ENCODE assay signal across 1 cellular context in the genomic region with DNA sequence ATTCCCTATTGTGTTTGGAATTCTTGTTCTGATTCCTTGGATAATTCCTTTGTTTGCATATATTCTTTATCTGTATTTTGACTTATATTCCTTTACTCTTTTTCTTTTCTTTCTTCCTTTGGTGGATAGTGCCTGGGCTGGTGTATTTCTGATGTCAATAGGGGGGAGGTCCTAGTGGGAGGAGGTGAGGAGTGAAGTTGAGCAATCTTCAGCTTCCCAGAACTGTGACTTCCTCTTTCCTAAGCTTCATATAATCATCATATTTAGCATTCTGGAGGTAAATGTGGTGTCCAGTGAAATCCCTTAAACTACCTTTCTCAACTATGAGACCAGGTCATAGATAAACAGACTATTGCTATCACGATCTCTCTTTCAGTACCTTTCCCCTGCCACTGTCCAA.
TF ChIP-seq lines count a peak whose summit lies in the region.

No MANE protein-coding gene starts in this region.

TF ChIP-seq in K562, 482 proteins besides CTCF, POLR2A, EP300 and RAD21 (continued from another document):
- TF ChIP-seq, protein P1, sequence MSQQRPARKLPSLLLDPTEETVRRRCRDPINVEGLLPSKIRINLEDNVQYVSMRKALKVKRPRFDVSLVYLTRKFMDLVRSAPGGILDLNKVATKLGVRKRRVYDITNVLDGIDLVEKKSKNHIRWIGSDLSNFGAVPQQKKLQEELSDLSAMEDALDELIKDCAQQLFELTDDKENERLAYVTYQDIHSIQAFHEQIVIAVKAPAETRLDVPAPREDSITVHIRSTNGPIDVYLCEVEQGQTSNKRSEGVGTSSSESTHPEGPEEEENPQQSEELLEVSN (IDR thresholded peaks at IDR 0.05; ENCODE audit: borderline replicate concordance in 1 of 2, extremely low read depth in 1 of 2, insufficient read depth in 1 of 2, insufficient read length in 1 of 2, low read depth in 1 of 2, low read length in 1 of 2, poor library complexity in 1 of 2, severe bottlenecking in 1 of 2): no peak
- TF ChIP-seq, protein P2, sequence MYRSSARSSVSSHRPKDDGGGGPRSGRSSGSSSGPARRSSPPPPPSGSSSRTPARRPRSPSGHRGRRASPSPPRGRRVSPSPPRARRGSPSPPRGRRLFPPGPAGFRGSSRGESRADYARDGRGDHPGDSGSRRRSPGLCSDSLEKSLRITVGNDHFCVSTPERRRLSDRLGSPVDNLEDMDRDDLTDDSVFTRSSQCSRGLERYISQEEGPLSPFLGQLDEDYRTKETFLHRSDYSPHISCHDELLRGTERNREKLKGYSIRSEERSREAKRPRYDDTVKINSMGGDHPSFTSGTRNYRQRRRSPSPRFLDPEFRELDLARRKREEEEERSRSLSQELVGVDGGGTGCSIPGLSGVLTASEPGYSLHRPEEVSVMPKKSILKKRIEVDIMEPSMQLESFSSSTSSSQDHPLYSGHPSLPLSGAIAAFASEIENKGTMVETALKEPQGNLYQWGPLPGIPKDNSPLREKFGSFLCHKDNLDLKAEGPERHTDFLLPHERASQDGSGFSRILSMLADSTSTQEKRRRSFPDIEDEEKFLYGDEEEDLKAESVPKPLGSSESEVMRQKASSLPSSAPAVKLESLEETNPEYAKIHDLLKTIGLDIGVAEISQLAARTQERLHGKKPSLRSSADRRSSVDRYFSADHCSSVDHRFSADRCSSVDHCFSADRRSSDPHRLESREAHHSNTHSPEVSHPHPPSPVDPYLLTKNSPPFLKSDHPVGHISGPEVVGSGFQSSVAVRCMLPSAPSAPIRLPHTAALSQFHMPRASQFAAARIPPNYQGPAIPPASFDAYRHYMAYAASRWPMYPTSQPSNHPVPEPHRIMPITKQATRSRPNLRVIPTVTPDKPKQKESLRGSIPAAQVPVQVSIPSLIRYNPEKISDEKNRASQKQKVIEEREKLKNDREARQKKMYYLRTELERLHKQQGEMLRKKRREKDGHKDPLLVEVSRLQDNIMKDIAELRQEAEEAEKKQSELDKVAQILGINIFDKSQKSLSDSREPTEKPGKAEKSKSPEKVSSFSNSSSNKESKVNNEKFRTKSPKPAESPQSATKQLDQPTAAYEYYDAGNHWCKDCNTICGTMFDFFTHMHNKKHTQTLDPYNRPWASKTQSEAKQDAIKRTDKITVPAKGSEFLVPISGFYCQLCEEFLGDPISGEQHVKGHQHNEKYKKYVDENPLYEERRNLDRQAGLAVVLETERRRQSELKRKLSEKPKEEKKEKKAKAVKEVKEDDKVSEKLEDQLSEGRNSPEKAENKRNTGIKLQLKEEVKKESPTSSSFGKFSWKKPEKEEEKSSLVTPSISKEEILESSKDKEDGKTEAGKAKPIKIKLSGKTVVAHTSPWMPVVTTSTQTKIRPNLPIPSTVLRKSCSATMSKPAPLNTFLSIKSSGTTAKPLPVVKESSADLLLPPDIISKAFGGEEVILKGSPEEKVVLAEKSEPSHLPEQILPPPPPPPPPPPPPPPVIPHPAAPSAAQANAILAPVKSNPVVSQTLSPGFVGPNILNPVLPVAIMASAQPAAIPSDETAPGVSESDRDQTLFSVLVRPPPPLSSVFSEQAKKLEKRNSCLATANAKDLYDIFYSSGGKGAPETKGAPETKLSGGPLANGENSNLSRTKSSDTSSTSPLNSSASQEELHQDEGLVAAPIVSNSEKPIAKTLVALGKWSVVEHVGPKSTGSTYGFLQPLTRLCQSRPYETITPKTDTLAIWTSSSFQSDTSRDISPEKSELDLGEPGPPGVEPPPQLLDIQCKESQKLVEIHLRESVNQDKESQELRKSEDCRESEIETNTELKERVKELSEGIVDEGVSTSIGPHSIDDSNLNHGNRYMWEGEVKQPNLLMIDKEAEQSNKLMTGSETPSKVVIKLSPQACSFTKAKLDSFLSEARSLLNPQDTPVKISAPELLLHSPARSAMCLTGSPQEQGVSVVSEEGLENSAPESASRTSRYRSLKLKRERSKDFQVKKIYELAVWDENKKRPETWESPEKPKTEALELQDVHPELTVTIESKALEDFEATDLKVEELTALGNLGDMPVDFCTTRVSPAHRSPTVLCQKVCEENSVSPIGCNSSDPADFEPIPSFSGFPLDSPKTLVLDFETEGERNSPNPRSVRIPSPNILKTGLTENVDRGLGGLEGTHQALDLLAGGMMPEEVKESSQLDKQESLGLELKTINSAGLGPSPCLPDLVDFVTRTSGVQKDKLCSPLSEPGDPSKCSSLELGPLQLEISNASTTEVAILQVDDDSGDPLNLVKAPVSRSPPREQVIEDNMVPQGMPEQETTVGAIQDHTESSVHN (IDR thresholded peaks at IDR 0.05; ENCODE audit: borderline replicate concordance in 1 of 2, low read depth in 1 of 2): no peak
- no peak for TF ChIP-seq PTTG1 (tag; IDR thresholded peaks at IDR 0.05; ENCODE audit: low read depth)
- no peak for TF ChIP-seq KAT2B (IDR thresholded peaks at IDR 0.05; ENCODE audit: low read depth, low read length)
- no peak for TF ChIP-seq SMAD3 (CRISPR knock-in tag; conservative IDR thresholded peaks at IDR 0.05)
- TF ChIP-seq, protein P3, sequence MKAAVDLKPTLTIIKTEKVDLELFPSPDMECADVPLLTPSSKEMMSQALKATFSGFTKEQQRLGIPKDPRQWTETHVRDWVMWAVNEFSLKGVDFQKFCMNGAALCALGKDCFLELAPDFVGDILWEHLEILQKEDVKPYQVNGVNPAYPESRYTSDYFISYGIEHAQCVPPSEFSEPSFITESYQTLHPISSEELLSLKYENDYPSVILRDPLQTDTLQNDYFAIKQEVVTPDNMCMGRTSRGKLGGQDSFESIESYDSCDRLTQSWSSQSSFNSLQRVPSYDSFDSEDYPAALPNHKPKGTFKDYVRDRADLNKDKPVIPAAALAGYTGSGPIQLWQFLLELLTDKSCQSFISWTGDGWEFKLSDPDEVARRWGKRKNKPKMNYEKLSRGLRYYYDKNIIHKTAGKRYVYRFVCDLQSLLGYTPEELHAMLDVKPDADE (conservative IDR thresholded peaks at IDR 0.05; ENCODE audit: control insufficient read depth, low read depth, low read length): no peak
- TF ChIP-seq, protein P4, sequence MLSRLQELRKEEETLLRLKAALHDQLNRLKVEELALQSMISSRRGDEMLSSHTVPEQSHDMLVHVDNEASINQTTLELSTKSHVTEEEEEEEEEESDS (CRISPR knock-in tag; IDR thresholded peaks at IDR 0.05): no peak
- peak; percentile 83 for TF ChIP-seq CEBPB (tag; IDR thresholded peaks at IDR 0.05)
- no peak for TF ChIP-seq GTF2A2 (tag; IDR thresholded peaks at IDR 0.05)
- no peak for TF ChIP-seq POLR2AphosphoS2 (IDR thresholded peaks at IDR 0.05; ENCODE audit: low read length)
- peak; percentile 82 for TF ChIP-seq SPI1 (IDR thresholded peaks at IDR 0.05; ENCODE audit: borderline replicate concordance, low read depth, low read length)
- no peak for TF ChIP-seq HNRNPK (IDR thresholded peaks at IDR 0.05; ENCODE audit: low read depth, low read length, poor library complexity, severe bottlenecking)
- no peak for TF ChIP-seq ZNF764 (CRISPR knock-in tag; IDR thresholded peaks at IDR 0.05; ENCODE audit: low read depth)
- no peak for TF ChIP-seq ZNF140 (CRISPR knock-in tag; IDR thresholded peaks at IDR 0.05)
- TF ChIP-seq, protein P5, sequence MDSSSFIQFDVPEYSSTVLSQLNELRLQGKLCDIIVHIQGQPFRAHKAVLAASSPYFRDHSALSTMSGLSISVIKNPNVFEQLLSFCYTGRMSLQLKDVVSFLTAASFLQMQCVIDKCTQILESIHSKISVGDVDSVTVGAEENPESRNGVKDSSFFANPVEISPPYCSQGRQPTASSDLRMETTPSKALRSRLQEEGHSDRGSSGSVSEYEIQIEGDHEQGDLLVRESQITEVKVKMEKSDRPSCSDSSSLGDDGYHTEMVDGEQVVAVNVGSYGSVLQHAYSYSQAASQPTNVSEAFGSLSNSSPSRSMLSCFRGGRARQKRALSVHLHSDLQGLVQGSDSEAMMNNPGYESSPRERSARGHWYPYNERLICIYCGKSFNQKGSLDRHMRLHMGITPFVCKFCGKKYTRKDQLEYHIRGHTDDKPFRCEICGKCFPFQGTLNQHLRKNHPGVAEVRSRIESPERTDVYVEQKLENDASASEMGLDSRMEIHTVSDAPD (CRISPR knock-in tag; IDR thresholded peaks at IDR 0.05): no peak
- TF ChIP-seq MED1 (CRISPR knock-in tag; IDR thresholded peaks at IDR 0.05; ENCODE audit: borderline replicate concordance): no peak
- TF ChIP-seq EHMT2 (IDR thresholded peaks at IDR 0.05): no peak
- TF ChIP-seq KAT7 (CRISPR knock-in tag; IDR thresholded peaks at IDR 0.05; ENCODE audit: borderline replicate concordance): no peak
- TF ChIP-seq, protein P6, sequence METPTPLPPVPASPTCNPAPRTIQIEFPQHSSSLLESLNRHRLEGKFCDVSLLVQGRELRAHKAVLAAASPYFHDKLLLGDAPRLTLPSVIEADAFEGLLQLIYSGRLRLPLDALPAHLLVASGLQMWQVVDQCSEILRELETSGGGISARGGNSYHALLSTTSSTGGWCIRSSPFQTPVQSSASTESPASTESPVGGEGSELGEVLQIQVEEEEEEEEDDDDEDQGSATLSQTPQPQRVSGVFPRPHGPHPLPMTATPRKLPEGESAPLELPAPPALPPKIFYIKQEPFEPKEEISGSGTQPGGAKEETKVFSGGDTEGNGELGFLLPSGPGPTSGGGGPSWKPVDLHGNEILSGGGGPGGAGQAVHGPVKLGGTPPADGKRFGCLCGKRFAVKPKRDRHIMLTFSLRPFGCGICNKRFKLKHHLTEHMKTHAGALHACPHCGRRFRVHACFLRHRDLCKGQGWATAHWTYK (CRISPR knock-in tag; IDR thresholded peaks at IDR 0.05): no peak
- TF ChIP-seq MEF2D (tag; conservative IDR thresholded peaks at IDR 0.05; ENCODE audit: low read depth): no peak
